12 cellular contexts compared by ENCODE assay signal in the genomic region with DNA sequence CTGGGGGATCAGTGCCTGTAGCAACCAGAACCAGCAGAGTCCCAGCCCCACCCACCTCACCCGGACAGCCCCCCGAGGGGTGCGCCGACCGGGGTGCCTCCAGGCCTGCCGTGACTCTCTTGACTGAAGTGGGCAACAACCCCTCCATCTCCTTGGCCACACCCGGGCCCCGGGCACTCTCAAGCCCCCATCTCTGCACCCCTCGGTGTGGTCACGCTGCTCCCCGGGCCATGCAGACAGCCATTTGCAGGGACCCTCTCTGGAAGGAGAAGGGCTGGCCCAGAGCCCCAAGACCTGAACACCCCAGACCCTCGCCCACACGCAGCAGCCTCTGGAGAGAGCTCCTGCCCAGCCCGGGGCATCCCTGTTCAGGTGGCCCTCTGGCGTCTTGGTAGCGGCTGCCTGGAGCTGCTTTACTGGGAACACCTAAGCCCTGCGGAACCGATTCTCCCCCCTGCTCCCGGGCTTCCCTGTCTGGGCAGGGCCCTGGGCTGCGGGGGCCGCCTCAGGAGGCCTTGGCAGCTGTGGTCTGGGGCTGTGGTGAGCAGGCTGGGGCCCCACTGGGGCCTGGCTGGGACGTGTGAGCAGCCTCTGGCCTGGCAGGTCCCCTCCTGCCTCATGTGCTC.
"Had no signal": no experiment of that assay in that cellular context is flagged by ENCODE, and none has a peak within 500 bp of the region (broad histone marks: within the 10 kb centered on the region; RNA-seq: fewer than 3 reads in every experiment).

No MANE protein-coding gene starts in this region.

- H3K36me3 Mint-ChIP-seq: immature natural killer cell; natural killer cell treated with Interleukin-12 subunit alpha and Interleukin-12 subunit beta and Interleukin-15 and Interleukin-18, amount 100 ng/mL, for 72 hours had no signal

- H3K27ac Mint-ChIP-seq: activated B cell treated with CpG ODN at 0.5 μM for 24 hours; activated CD4-positive, alpha-beta T cell treated with anti-CD3 and anti-CD28 coated beads, Interleukin-2, amount 10 ng/mL, durations not matched to agents 24 days and 14 days; activated naive CD4-positive, alpha-beta T cell treated with anti-CD3 and anti-CD28 coated beads for 36 hours; effector memory CD8-positive, alpha-beta T cell; immature natural killer cell; natural killer cell treated with Interleukin-12 subunit alpha and Interleukin-12 subunit beta and Interleukin-15 and Interleukin-18, amount 100 ng/mL, for 72 hours; T-helper 1 cell treated with Interleukin-12 subunit alpha and Interleukin-12 subunit beta and Interleukin-4 antibody, amounts not matched to agents 30 μg/mL and 1 μg/mL, for 36 hours had no signal

- DNase-seq: activated B cell treated with CpG ODN at 0.5 μM for 24 hours; activated CD4-positive, alpha-beta T cell treated with anti-CD3 and anti-CD28 coated beads, Interleukin-2, amount 10 ng/mL, durations not matched to agents 24 days and 14 days; activated naive CD4-positive, alpha-beta T cell treated with anti-CD3 and anti-CD28 coated beads for 36 hours; caudate nucleus; cortex of kidney; effector memory CD8-positive, alpha-beta T cell; immature natural killer cell; left colon; mesenchymal stem cell; stimulated activated CD4-positive, alpha-beta T cell treated with anti-CD3 and anti-CD28 coated beads, Interleukin-15, amount 100 ng/mL, for 24 hours had no signal

- H3K9me3 Mint-ChIP-seq: activated B cell treated with CpG ODN at 0.5 μM for 24 hours; activated CD4-positive, alpha-beta T cell treated with anti-CD3 and anti-CD28 coated beads, Interleukin-2, amount 10 ng/mL, durations not matched to agents 24 days and 14 days; activated naive CD4-positive, alpha-beta T cell treated with anti-CD3 and anti-CD28 coated beads for 36 hours; effector memory CD8-positive, alpha-beta T cell; immature natural killer cell; natural killer cell treated with Interleukin-12 subunit alpha and Interleukin-12 subunit beta and Interleukin-15 and Interleukin-18, amount 100 ng/mL, for 72 hours; T-helper 1 cell treated with Interleukin-12 subunit alpha and Interleukin-12 subunit beta and Interleukin-4 antibody, amounts not matched to agents 30 μg/mL and 1 μg/mL, for 36 hours had no signal

- H3K4me1 Mint-ChIP-seq: activated B cell treated with CpG ODN at 0.5 μM for 24 hours; activated CD4-positive, alpha-beta T cell treated with anti-CD3 and anti-CD28 coated beads, Interleukin-2, amount 10 ng/mL, durations not matched to agents 24 days and 14 days; immature natural killer cell had no signal

- ATAC-seq: effector memory CD8-positive, alpha-beta T cell; left colon; natural killer cell treated with Interleukin-12 subunit alpha and Interleukin-12 subunit beta and Interleukin-15 and Interleukin-18, amount 100 ng/mL, for 72 hours had no signal

- H3K4me3 Mint-ChIP-seq: activated B cell treated with CpG ODN at 0.5 μM for 24 hours; activated CD4-positive, alpha-beta T cell treated with anti-CD3 and anti-CD28 coated beads, Interleukin-2, amount 10 ng/mL, durations not matched to agents 24 days and 14 days; activated naive CD4-positive, alpha-beta T cell treated with anti-CD3 and anti-CD28 coated beads for 36 hours; effector memory CD8-positive, alpha-beta T cell; immature natural killer cell; natural killer cell treated with Interleukin-12 subunit alpha and Interleukin-12 subunit beta and Interleukin-15 and Interleukin-18, amount 100 ng/mL, for 72 hours; T-helper 1 cell treated with Interleukin-12 subunit alpha and Interleukin-12 subunit beta and Interleukin-4 antibody, amounts not matched to agents 30 μg/mL and 1 μg/mL, for 36 hours had no signal
